21 cellular contexts compared by ENCODE assay signal in the genomic region with DNA sequence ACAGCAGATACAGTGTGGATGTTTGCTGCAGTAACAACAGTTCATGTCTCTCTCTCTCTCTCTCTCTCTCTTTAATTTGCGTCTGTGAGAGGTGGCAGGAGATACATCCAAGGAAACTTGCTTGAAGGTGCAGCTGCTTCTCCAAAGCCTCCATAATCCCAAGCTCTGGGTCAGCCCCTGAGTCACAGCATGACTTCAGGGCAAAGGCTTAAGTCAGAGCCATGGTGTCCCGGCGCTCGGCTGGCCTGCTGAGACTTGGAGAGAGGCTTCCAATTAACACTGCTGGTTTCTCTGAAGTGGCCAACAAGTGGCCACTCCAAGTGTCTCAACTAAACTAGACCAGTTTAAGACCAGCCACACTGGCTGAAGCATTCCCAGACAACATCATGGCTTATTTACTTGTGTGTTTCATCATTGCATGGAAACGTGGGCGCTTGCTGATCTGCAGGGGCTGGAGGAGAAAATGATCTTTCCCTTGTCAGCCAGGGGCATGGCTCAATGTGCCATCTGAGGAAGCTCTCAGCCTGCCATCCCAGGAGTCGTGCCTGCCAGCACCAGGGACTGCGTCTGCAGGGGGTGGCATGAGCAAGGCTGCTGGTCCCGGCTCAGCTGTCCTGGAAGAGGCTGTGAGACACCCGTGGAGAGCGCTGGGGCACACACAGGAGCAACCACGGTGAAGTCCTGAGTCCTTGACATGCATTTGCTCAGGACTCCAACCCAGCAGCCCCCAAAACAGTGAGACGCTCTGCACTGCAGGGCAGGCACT.
DNase-seq lines count a peak whose midpoint lies in the region; ATAC-seq and TF ChIP-seq lines count a peak whose summit lies in the region.
"Had no signal": no experiment of that assay in that cellular context is flagged by ENCODE, and none has a peak within 500 bp of the region (broad histone marks: within the 10 kb centered on the region; RNA-seq: fewer than 3 reads in every experiment).

No MANE protein-coding gene starts in this region.

- H3K79me2 ChIP-seq in PC-3 (ENCODE audit: low read length) = no peaks in the 10 kb centered on the region

- H3K4me3 ChIP-seq in endodermal cell (ENCODE audit: low read length) (no peak overlapping the region), PC-3 (ENCODE audit: low read length) (no peak overlapping the region)
- H3K4me3 ChIP-seq: body of pancreas, uterus had no signal

- H4K20me1 ChIP-seq in PC-3 (ENCODE audit: low read length) = no peaks in the 10 kb centered on the region

- BruUV-seq in PC-3 (replicated peaks; lab: Mats Ljungman, UMichigan) = no TSS peak

- ATAC-seq in PC-3 = no peak; the same call in 1 of the 2 replicates
- ATAC-seq in left lobe of liver = no peak
- ATAC-seq in HG03045 (IDR thresholded peaks at IDR 0.05; ENCODE audit: unreplicated experiment) = no peak
- ATAC-seq: body of pancreas; HepG2; stimulated activated memory B cell treated with anti-CD40 and anti-IgM and Interleukin-4, amounts not matched to agents 10 μg/mL and 1 μg/mL and 100 μg/mL, for 72 hours; T-helper 17 cell had no signal

- no peak overlapping the region for H3K4me3 Mint-ChIP-seq in endodermal cell
- H3K4me3 Mint-ChIP-seq: stimulated activated memory B cell treated with anti-CD40 and anti-IgM and Interleukin-4, amounts not matched to agents 10 μg/mL and 1 μg/mL and 100 μg/mL, for 72 hours; T-helper 17 cell had no signal

- POLR2A ChIA-PET in PC-3 (lab: Charles Lee; ENCODE audit: unreplicated experiment) = no interaction called here

- intact Hi-C loops in PC-3 (cut with micrococcal nuclease) = loop anchor here (10.0 kb wide), 1 partner anchor 368 kb away; no protein-coding TSS in a partner anchor

- 88 to 99% methylated on average over 7 to 13 of the region's 13 CpGs for WGBS in endodermal cell (ENCODE audit: insufficient coverage in 1 of 2, insufficient read length in 1 of 2), 2 experiments

- no peaks in the 10 kb centered on the region for H3K27me3 Mint-ChIP-seq in endodermal cell (ENCODE audit: insufficient read depth)
- H3K27me3 Mint-ChIP-seq: stimulated activated memory B cell treated with anti-CD40 and anti-IgM and Interleukin-4, amounts not matched to agents 10 μg/mL and 1 μg/mL and 100 μg/mL, for 72 hours; T-helper 17 cell had no signal

- peaks cover 20% of the 10 kb centered on the region for H3K4me1 Mint-ChIP-seq in endodermal cell
- H3K4me1 Mint-ChIP-seq: stimulated activated memory B cell treated with anti-CD40 and anti-IgM and Interleukin-4, amounts not matched to agents 10 μg/mL and 1 μg/mL and 100 μg/mL, for 72 hours had no signal

- H3K4me1 ChIP-seq in endodermal cell (ENCODE audit: control insufficient read depth, insufficient read depth, low read length) = no peaks in the 10 kb centered on the region
- 0 out of 2 replicates have a peak, but pooled peaks cover under 1% of the 10 kb centered on the region for H3K4me1 ChIP-seq in PC-3 (ENCODE audit: insufficient read depth, low read length)
- H3K4me1 ChIP-seq: BE2C, uterus had no signal

- CTCF ChIA-PET in PC-3 (lab: Charles Lee) = no interaction called here

- no peak overlapping the region for H3K27ac ChIP-seq in endodermal cell (ENCODE audit: low read depth, low read length)
- H3K27ac ChIP-seq in PC-3 (ENCODE audit: low read length) = no peak overlapping the region
- H3K27ac ChIP-seq: body of pancreas, uterus had no signal

- peak; percentile 32 for DNase-seq in ELF-1 (ENCODE audit: low read depth, low spot score)
- DNase-seq in NCI-H2029 (lab: John Stamatoyannopoulos, UW) = peak; percentile 61
- peak; percentile 63 for DNase-seq in endodermal cell
- DNase-seq in pons (ENCODE audit: low spot score) = peak; percentile 50
- no peak for DNase-seq in PC-3
- DNase-seq in inferior parietal cortex (ENCODE audit: extremely low spot score) = no peak
- DNase-seq in left lobe of liver (ENCODE audit: low spot score) = no peak
- DNase-seq: activated CD4-positive, alpha-beta T cell treated with anti-CD3 and anti-CD28 coated beads for 1 hour; activated naive CD4-positive, alpha-beta T cell treated with Interleukin-2 at 50 U/mL for 16 hours; BE2C; body of pancreas; effector CD4-positive, alpha-beta T cell; NCI-H1092; NCI-H69; RPMI8226; small intestine; T-helper 17 cell; uterus had no signal

- peaks cover 3% of the 10 kb centered on the region for H3K9me3 Mint-ChIP-seq in endodermal cell
- H3K9me3 Mint-ChIP-seq: stimulated activated memory B cell treated with anti-CD40 and anti-IgM and Interleukin-4, amounts not matched to agents 10 μg/mL and 1 μg/mL and 100 μg/mL, for 72 hours had no signal

- no peak for TF ChIP-seq CTCF in endodermal cell (conservative IDR thresholded peaks at IDR 0.05)
- TF ChIP-seq CTCF in PC-3 (conservative IDR thresholded peaks at IDR 0.05; ENCODE audit: low read depth, low read length) = no peak

- no peak overlapping the region for H3K4me2 ChIP-seq in PC-3 (ENCODE audit: low read length)

- H3K36me3 ChIP-seq in endodermal cell (ENCODE audit: control insufficient read depth, insufficient read depth, low read length) (no peaks in the 10 kb centered on the region), PC-3 (ENCODE audit: low read depth, low read length) (no peaks in the 10 kb centered on the region)
- H3K36me3 ChIP-seq: BE2C, uterus had no signal

- H3K9me3 ChIP-seq in endodermal cell (ENCODE audit: control insufficient read depth, low read length) = no peaks in the 10 kb centered on the region
- no peaks in the 10 kb centered on the region for H3K9me3 ChIP-seq in PC-3 (ENCODE audit: low read length)
- H3K9me3 ChIP-seq: BE2C, body of pancreas, uterus had no signal

- H3K9me2 ChIP-seq in PC-3 (replicated peaks; ENCODE audit: low read length) = no peaks in the 10 kb centered on the region

- no peaks in the 10 kb centered on the region for H3K27me3 ChIP-seq in endodermal cell (ENCODE audit: control insufficient read depth, insufficient read depth, low read length, poor library complexity, severe bottlenecking)
- no peaks in the 10 kb centered on the region for H3K27me3 ChIP-seq in PC-3 (ENCODE audit: low read length)
- H3K27me3 ChIP-seq: BE2C, body of pancreas, uterus had no signal

- H2AFZ ChIP-seq in PC-3 (ENCODE audit: low read length) = no peak overlapping the region

- H3K9ac ChIP-seq in endodermal cell (ENCODE audit: extremely low read depth, low read length, poor library complexity, severe bottlenecking) = no peak overlapping the region
- no peak overlapping the region for H3K9ac ChIP-seq in PC-3 (ENCODE audit: low read length)

- peak overlapping the region; percentile 30 for H3K27ac Mint-ChIP-seq in endodermal cell
- H3K27ac Mint-ChIP-seq: stimulated activated memory B cell treated with anti-CD40 and anti-IgM and Interleukin-4, amounts not matched to agents 10 μg/mL and 1 μg/mL and 100 μg/mL, for 72 hours; T-helper 17 cell had no signal

- no peaks in the 10 kb centered on the region for H3F3A ChIP-seq in PC-3 (ENCODE audit: low read length, unreplicated experiment)

- peaks cover 22% of the 10 kb centered on the region for H3K36me3 Mint-ChIP-seq in endodermal cell (ENCODE audit: low read depth)
- H3K36me3 Mint-ChIP-seq: stimulated activated memory B cell treated with anti-CD40 and anti-IgM and Interleukin-4, amounts not matched to agents 10 μg/mL and 1 μg/mL and 100 μg/mL, for 72 hours had no signal

Comparison
In these comparisons a context has a peak if more than half of its experiments do, and no peak if none do; other contexts are left out.
1. DNase-seq: peak in ELF-1 (single experiment), NCI-H2029 (single experiment), endodermal cell (single experiment) and pons (single experiment); none in PC-3 (single experiment), inferior parietal cortex (single experiment) and left lobe of liver (single experiment).